19 cellular contexts compared by ENCODE assay signal in the genomic region with DNA sequence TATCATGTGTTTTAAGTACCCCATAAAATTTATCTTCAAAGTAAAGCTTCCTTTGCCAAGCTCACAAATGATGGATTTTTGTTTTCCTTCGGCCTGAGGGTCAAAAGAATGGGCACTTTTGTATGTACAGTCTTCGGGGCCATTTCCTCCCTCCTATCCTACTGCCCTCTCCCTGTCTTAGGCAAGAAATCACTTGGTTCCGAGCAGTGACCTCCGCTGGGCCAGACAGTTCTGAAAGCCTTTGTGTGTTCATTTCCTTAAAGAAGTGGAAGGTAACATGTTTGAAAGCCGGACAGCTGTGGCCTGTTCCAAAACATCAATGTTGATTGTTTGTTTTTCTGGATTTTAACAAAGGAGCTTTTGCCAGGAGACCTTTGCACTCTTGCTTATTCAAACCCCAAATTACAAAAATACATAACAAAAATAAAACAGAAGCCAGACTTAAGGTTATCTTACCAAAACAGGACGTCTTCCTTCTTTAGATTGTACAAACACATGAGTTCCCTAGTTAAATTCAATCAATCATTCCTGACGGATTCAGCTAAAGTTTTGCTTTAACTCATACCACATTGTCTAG.
DNase-seq lines count a peak whose midpoint lies in the region; ATAC-seq, FAIRE-seq and TF ChIP-seq lines count a peak whose summit lies in the region.
"Had no signal": no experiment of that assay in that cellular context is flagged by ENCODE, and none has a peak within 500 bp of the region (broad histone marks: within the 10 kb centered on the region; RNA-seq: fewer than 3 reads in every experiment).

No MANE protein-coding gene starts in this region.

- H3K27me3 Mint-ChIP-seq in Calu3 (ENCODE audit: unreplicated experiment): no peaks in the 10 kb centered on the region

- H3K27me3 ChIP-seq in dorsolateral prefrontal cortex (no peaks in the 10 kb centered on the region), left lung (no peaks in the 10 kb centered on the region), sigmoid colon (no peaks in the 10 kb centered on the region), HAP-1 (ENCODE audit: low read depth) (no peaks in the 10 kb centered on the region)

- no peak for TF ChIP-seq POLR2A in sigmoid colon (IDR thresholded peaks at IDR 0.05)

- peak overlapping the region in 58 of 59 donors; percentile 7 to 89 (median 78) for H3K27ac ChIP-seq in dorsolateral prefrontal cortex
- peak overlapping the region; percentile 41 to 72 for H3K27ac ChIP-seq in left lung
- H3K27ac ChIP-seq in sigmoid colon: peak overlapping the region; percentile 2 to 78 (median 23)
- H3K27ac ChIP-seq: skin epidermis had no signal

- CTCF ChIA-PET in Calu3 (lab: Charles Lee): interaction anchor here (0.6 kb wide), 1 partner anchor 608 kb away, joined by 3 read pairs; no protein-coding TSS in a partner anchor

- H3K27ac Mint-ChIP-seq in Calu3 (ENCODE audit: unreplicated experiment): no peak overlapping the region
- H3K27ac Mint-ChIP-seq: immature natural killer cell; naive B cell; T-helper 1 cell treated with Interleukin-12 subunit alpha and Interleukin-12 subunit beta and Interleukin-4 antibody, amounts not matched to agents 30 μg/mL and 1 μg/mL, for 36 hours had no signal

- intact Hi-C loops in dorsolateral prefrontal cortex (cut with DNase I) (loop anchor here in 1 of 2 donors (10.0 kb wide), 1 partner anchor 217 kb away; no protein-coding TSS in a partner anchor), left lung (cut with DNase I) (no loop called here), sigmoid colon (cut with DNase I) (no loop called here), Calu3 (cut with micrococcal nuclease; ENCODE audit: unreplicated experiment) (no loop called here)

- no peak for TF ChIP-seq EP300 in sigmoid colon (IDR thresholded peaks at IDR 0.05)

- FAIRE-seq in D721Med (lab: Jason Lieb, UNC): peak; percentile 25
- FAIRE-seq: H54 had no signal

- H3K4me1 ChIP-seq in left lung (peaks cover 29 to 54% of the 10 kb centered on the region in 2 donors), sigmoid colon (peaks cover 0 to 32% (median 19%) of the 10 kb centered on the region in 4 donors), HAP-1 (peaks cover 52% of the 10 kb centered on the region)

- TF ChIP-seq CTCF in D721Med (IDR thresholded peaks at IDR 0.05; ENCODE audit: insufficient read depth, missing control alignments) (no peak), dorsolateral prefrontal cortex (IDR thresholded peaks at IDR 0.05 in 54 of 56, conservative IDR thresholded peaks at IDR 0.05 in 2 of 56; ENCODE audit: low read depth in 1 of 56, partially characterized antibody in 56 of 56) (no peak), left lung (IDR thresholded peaks at IDR 0.05) (no peak), sigmoid colon (IDR thresholded peaks at IDR 0.05) (no peak), Calu3 (IDR thresholded peaks at IDR 0.05; ENCODE audit: unreplicated experiment) (no peak)

- no peak for DNase-seq in D721Med (ENCODE audit: insufficient read length, low spot score)
- no peak for DNase-seq in dorsolateral prefrontal cortex
- no peak for DNase-seq in left lung
- DNase-seq in sigmoid colon: no peak
- DNase-seq in Calu3: no peak
- DNase-seq in HAP-1 (ENCODE audit: low spot score in 2 of 2): no peak
- no peak for DNase-seq in NCI-H69 (lab: John Stamatoyannopoulos, UW)
- no peak for DNase-seq in NCI-H446 treated with DMSO at 0.1 percent for 48 hours (lab: John Stamatoyannopoulos, UW)
- DNase-seq: activated CD4-positive, alpha-beta T cell treated with anti-CD3 and anti-CD28 coated beads for 4 hours; activated T-cell treated with anti-CD3 and anti-CD28 coated beads, Interleukin-2, amount 50 U/mL, for 4 hours; amniotic stem cell; DMS79 treated with DMSO at 0.1 percent for 48 hours; effector CD4-positive, alpha-beta T cell; foreskin fibroblast; immature natural killer cell; naive B cell had no signal

- in situ Hi-C loops in HAP-1 (cut with MboI; ENCODE audit: low sequenced_read_pairs): no loop called here

- no peaks in the 10 kb centered on the region for H3K9me3 Mint-ChIP-seq in Calu3 (ENCODE audit: low read depth, unreplicated experiment)
- H3K9me3 Mint-ChIP-seq: T-helper 1 cell treated with Interleukin-12 subunit alpha and Interleukin-12 subunit beta and Interleukin-4 antibody, amounts not matched to agents 30 μg/mL and 1 μg/mL, for 36 hours had no signal

- no peaks in the 10 kb centered on the region for H3K36me3 ChIP-seq in left lung
- no peaks in the 10 kb centered on the region for H3K36me3 ChIP-seq in sigmoid colon
- H3K36me3 ChIP-seq in HAP-1 (replicated peaks): no peaks in the 10 kb centered on the region

- H3K9me3 ChIP-seq in left lung (no peaks in the 10 kb centered on the region), sigmoid colon (no peaks in the 10 kb centered on the region), HAP-1 (no peaks in the 10 kb centered on the region)

- no peaks in the 10 kb centered on the region for H3K36me3 Mint-ChIP-seq in Calu3 (ENCODE audit: insufficient read depth, unreplicated experiment)
- H3K36me3 Mint-ChIP-seq: immature natural killer cell, naive B cell had no signal

- H3K4me1 Mint-ChIP-seq in Calu3 (ENCODE audit: low read depth, unreplicated experiment): peaks cover 38% of the 10 kb centered on the region
- H3K4me1 Mint-ChIP-seq: immature natural killer cell, naive B cell had no signal

- H3K4me3 Mint-ChIP-seq in Calu3 (ENCODE audit: low read depth, unreplicated experiment): no peak overlapping the region
- H3K4me3 Mint-ChIP-seq: activated T-cell treated with anti-CD3 and anti-CD28 coated beads, Interleukin-2, amount 50 U/mL, for 4 hours; immature natural killer cell; naive B cell; T-helper 1 cell treated with Interleukin-12 subunit alpha and Interleukin-12 subunit beta and Interleukin-4 antibody, amounts not matched to agents 30 μg/mL and 1 μg/mL, for 36 hours had no signal

- BruUV-seq in Calu3 (replicated peaks; lab: Mats Ljungman, UMichigan): no TSS peak

- peak overlapping the region in 3 of 59 donors; percentile 7 to 15 (median 9) for H3K4me3 ChIP-seq in dorsolateral prefrontal cortex
- H3K4me3 ChIP-seq in left lung: no peak overlapping the region
- H3K4me3 ChIP-seq in sigmoid colon: no peak overlapping the region
- no peak overlapping the region for H3K4me3 ChIP-seq in HAP-1
- H3K4me3 ChIP-seq: skin epidermis had no signal

- WGBS in sigmoid colon, 2 donors: 20 to 65% methylated on average over 7 of the region's 7 CpGs

- ATAC-seq in left lung: no peak
- ATAC-seq: activated T-cell treated with anti-CD3 and anti-CD28 coated beads, Interleukin-2, amount 50 U/mL, for 4 hours had no signal

Comparison
In these comparisons a context has a peak if more than half of its experiments do, and no peak if none do; other contexts are left out.
1. H3K27ac ChIP-seq: peak in every context shown above with its lines; median percentile 78 in dorsolateral prefrontal cortex; 56 in left lung; 23 in sigmoid colon.